ENCODE assay signal across 16 cellular contexts in genomic region chr14:95198320-95198719, GRCh38.
"Had no signal": no experiment of that assay in that cellular context is flagged by ENCODE, and none has a peak within 500 bp of the region (broad histone marks: within the 10 kb centered on the region; RNA-seq: fewer than 3 reads in every experiment).

No MANE protein-coding gene starts in this region.

- DNase-seq: colonic mucosa; effector CD4-positive, alpha-beta T cell; foreskin melanocyte; kidney glomerular epithelial cell; naive thymus-derived CD8-positive, alpha-beta T cell; occipital lobe; sigmoid colon; stimulated activated CD4-positive, alpha-beta T cell treated with anti-CD3 and anti-CD28 coated beads, Interleukin-2, amount 100 ng/mL, for 24 hours; stimulated activated CD4-positive, alpha-beta T cell treated with anti-CD3 and anti-CD28 coated beads, Interleukin-4, amount 100 ng/mL, for 4 hours; stimulated activated naive B cell treated with anti-CD40 and anti-IgM and Interleukin-4, amounts not matched to agents 10 μg/mL and 1 μg/mL and 100 μg/mL, for 72 hours; stimulated activated naive CD8-positive, alpha-beta T cell treated with anti-CD3 and anti-CD28 coated beads, Interleukin-15, amount 100 ng/mL, for 72 hours had no signal

- ATAC-seq: naive thymus-derived CD8-positive, alpha-beta T cell; stimulated activated naive B cell treated with anti-CD40 and anti-IgM and Interleukin-4, amounts not matched to agents 10 μg/mL and 1 μg/mL and 100 μg/mL, for 72 hours; stimulated activated naive CD8-positive, alpha-beta T cell treated with anti-CD3 and anti-CD28 coated beads, Interleukin-15, amount 100 ng/mL, for 72 hours had no signal

- H3K9me3 ChIP-seq: colonic mucosa, mucosa of descending colon, sigmoid colon, thoracic aorta had no signal

- H3K27ac ChIP-seq: colonic mucosa, hepatocyte, sigmoid colon, skin epidermis, thoracic aorta had no signal

- H3K79me2 ChIP-seq: hepatocyte had no signal

- H3K4me2 ChIP-seq: hepatocyte had no signal

- FAIRE-seq: urothelium cell line had no signal

- H2AFZ ChIP-seq: hepatocyte had no signal

- H3K4me1 ChIP-seq: colonic mucosa, sigmoid colon had no signal

- H3K36me3 ChIP-seq: sigmoid colon, thoracic aorta had no signal

- H3K27me3 ChIP-seq: colonic mucosa, hepatocyte, sigmoid colon had no signal

- H3K4me3 ChIP-seq: colonic mucosa, hepatocyte, mucosa of descending colon, sigmoid colon, skin epidermis, thoracic aorta had no signal
